Comparison of ENCODE assay signal across 3 cellular contexts in the genomic region with DNA sequence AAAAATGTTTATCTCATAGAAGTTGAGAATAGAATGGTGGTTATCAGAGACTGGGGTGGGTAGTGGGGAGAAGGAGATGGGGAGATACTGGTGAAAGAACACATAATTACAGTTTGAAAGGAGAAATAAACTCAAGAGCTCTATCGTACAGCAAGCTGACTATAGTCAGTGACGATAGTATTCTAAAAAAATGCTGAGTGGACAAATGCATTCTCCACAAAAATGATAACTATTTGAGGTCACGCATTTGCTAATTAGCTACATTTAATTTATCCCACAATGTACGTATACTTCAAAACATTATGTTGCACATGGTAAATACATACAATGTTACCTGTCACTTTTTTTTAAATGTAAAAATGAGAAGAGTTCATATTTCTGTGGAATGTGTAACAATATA.
TF ChIP-seq lines count a peak whose summit lies in the region.

No MANE protein-coding gene starts in this region.

TF ChIP-seq in HepG2, 621 proteins besides CTCF, POLR2A, EP300 and RAD21:
- TF ChIP-seq POLR2AphosphoS2 (IDR thresholded peaks at IDR 0.05; ENCODE audit: low read depth, low read length): no peak
- TF ChIP-seq MAFF (IDR thresholded peaks at IDR 0.05; ENCODE audit: low read depth, low read length): peak; percentile 96
- TF ChIP-seq MAFK (conservative IDR thresholded peaks at IDR 0.05 in 1 of 2, IDR thresholded peaks at IDR 0.05 in 1 of 2; ENCODE audit: low read length in 2 of 2): peak; percentile 94 to 97

TF ChIP-seq in IMR-90, 13 proteins besides CTCF, POLR2A, EP300 and RAD21:
- TF ChIP-seq CEBPB (IDR thresholded peaks at IDR 0.05; ENCODE audit: low read depth, low read length) (no peak), MAFK (IDR thresholded peaks at IDR 0.05; ENCODE audit: low read depth, low read length) (peak; percentile 94)
TF ChIP-seq in IMR-90: peak in this region for 1.

TF ChIP-seq in H1, 55 proteins besides CTCF, POLR2A, EP300 and RAD21:
- TF ChIP-seq SIX5 (IDR thresholded peaks at IDR 0.05; ENCODE audit: low read depth, low read length) (no peak), MAFK (IDR thresholded peaks at IDR 0.05; ENCODE audit: low read depth, low read length) (peak; percentile 71; the same call in 1 of the 2 replicates)
